In the genomic region with DNA sequence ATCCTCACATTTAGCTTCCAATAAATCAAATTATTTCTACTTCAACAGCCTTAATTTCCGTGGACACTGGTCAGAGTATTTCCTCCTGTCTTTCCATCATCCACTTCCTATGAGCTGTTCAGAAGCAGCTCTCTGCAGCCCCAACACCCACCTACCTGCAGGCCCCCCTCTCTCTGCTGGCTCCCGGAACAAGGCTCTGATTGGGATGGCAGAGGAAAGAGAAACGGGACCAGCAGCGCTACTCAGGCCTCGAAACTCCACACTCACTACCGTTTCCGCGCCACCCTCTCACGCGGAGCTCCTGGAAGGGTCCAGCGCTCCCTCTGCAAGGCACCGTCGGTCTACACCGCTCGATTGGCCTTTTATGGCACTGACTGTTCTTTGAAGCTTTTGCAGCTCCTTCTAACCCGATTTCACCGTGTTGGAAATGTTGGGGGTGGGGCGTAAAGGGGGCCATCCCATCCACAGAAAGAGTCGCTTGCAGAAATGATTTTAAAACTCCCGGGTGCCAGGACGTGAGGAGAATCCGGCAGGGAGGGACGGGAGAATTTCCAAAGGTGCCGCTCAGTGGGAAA, we compare ENCODE assay signal across 8 cellular contexts. TPM values are rescaled to one million over a fixed set of nuclear protein-coding genes. Genes with fewer than 3 reads are reported as not detected.
A peak's percentile ranks its signal among the peaks of the same experiment; 100 is the strongest.
DNase-seq lines count a peak whose midpoint lies in the region; ATAC-seq, FAIRE-seq and TF ChIP-seq lines count a peak whose summit lies in the region.

No MANE protein-coding gene starts in this region.

- peak overlapping the region; percentile 86 for H3K56ac ChIP-seq in H1 (replicated peaks; ENCODE audit: insufficient read length, low read depth, low read length)

- peak overlapping the region; percentile 94 for H3K27ac ChIP-seq in C4-2B
- H3K27ac ChIP-seq in H1 (ENCODE audit: low read depth, low read length), result peak overlapping the region; percentile 90
- H3K27ac ChIP-seq in muscle layer of colon (ENCODE audit: low read depth, low read length), result peak overlapping the region; percentile 66

- peak overlapping the region; percentile 88; the same call in 1 of the 2 replicates for H2BK15ac ChIP-seq in H1 (ENCODE audit: low read length)

- H3K4me3 ChIP-seq in H1 (ENCODE audit: extremely low read depth in 1 of 4, insufficient read depth in 2 of 4, low read depth in 3 of 4, low read length in 4 of 4), result peak overlapping the region; percentile 77 to 96 (median 86)
- peak overlapping the region; percentile 36 to 90 for H3K4me3 ChIP-seq in muscle layer of colon (ENCODE audit: low read depth in 1 of 2, low read length in 2 of 2)

- peak overlapping the region; percentile 84; the same call in 1 of the 2 replicates for H4K8ac ChIP-seq in H1 (ENCODE audit: extremely low read depth, insufficient read depth, low read length)

- H2BK20ac ChIP-seq in H1 (ENCODE audit: low read length), result no peak overlapping the region

- no peak overlapping the region for H3K14ac ChIP-seq in H1 (ENCODE audit: insufficient read length)

- no peak overlapping the region for H3K4ac ChIP-seq in H1 (replicated peaks; ENCODE audit: insufficient read length, low read depth, low read length)

- peak overlapping the region; percentile 96 for H2BK5ac ChIP-seq in H1 (ENCODE audit: low read depth, low read length)

- peaks cover 18 to 27% of the 10 kb centered on the region in 2 experiments for H4K20me1 ChIP-seq in H1 (replicated peaks in 1 of 2; ENCODE audit: control insufficient read depth in 1 of 2, insufficient read depth in 2 of 2, low read length in 2 of 2)

- H2AFZ ChIP-seq in H1 (ENCODE audit: low read length), result no peak overlapping the region

- peak overlapping the region; percentile 98 for H3K18ac ChIP-seq in H1 (ENCODE audit: extremely low read depth, low read length)

- H3K9ac ChIP-seq in H1 (replicated peaks in 1 of 4; ENCODE audit: extremely low read depth in 1 of 4, low read depth in 3 of 4, low read length in 3 of 4) (peak overlapping the region in 3 of 4 experiments; percentile 65 to 95 (median 91); a peak in 6 of 7 replicates), muscle layer of colon (ENCODE audit: low read length) (peak overlapping the region; percentile 40)

- TF ChIP-seq EP300 in H1 (IDR thresholded peaks at IDR 0.05; ENCODE audit: borderline replicate concordance in 1 of 2, low read depth in 2 of 2, low read length in 2 of 2), result no peak

- 0 out of 8 replicates have a peak, but pooled peaks cover 0 to 4% (median 0%) of the 10 kb centered on the region in 4 experiments for H3K36me3 ChIP-seq in H1 (ENCODE audit: control insufficient read depth in 2 of 4, insufficient read depth in 4 of 4, low read length in 3 of 4)
- H3K36me3 ChIP-seq in muscle layer of colon (ENCODE audit: insufficient read depth, low read length), result no peaks in the 10 kb centered on the region

- no peak; a peak in 2 of 4 replicates for TF ChIP-seq RAD21 in H1 (IDR thresholded peaks at IDR 0.05 in 1 of 2, conservative IDR thresholded peaks at IDR 0.05 in 1 of 2; ENCODE audit: low read depth in 2 of 2, low read length in 2 of 2)

- H3K23me2 ChIP-seq in H1 (ENCODE audit: low read depth, low read length), result peaks cover 17% of the 10 kb centered on the region

- H2AK5ac ChIP-seq in H1 (ENCODE audit: low read depth, low read length), result peak overlapping the region; percentile 29; the same call in 1 of the 2 replicates

- H2BK12ac ChIP-seq in H1 (ENCODE audit: low read depth, low read length), result peak overlapping the region; percentile 64; the same call in 1 of the 2 replicates

- no peaks in the 10 kb centered on the region for H3K27me3 ChIP-seq in H1 (replicated peaks in 1 of 4; ENCODE audit: control insufficient read depth in 3 of 4, extremely low read depth in 1 of 4, insufficient read depth in 3 of 4, low read length in 3 of 4)
- no peaks in the 10 kb centered on the region for H3K27me3 ChIP-seq in muscle layer of colon (ENCODE audit: control insufficient read depth in 1 of 2, insufficient read depth in 2 of 2, low read length in 2 of 2)

- peak; percentile 25 for ATAC-seq in GM18909 (IDR thresholded peaks at IDR 0.05; ENCODE audit: poor library complexity, unreplicated experiment)
- peak; percentile 22 for ATAC-seq in HG03139 (IDR thresholded peaks at IDR 0.05; ENCODE audit: unreplicated experiment)

- no peak for TF ChIP-seq POLR2A in H1 (IDR thresholded peaks at IDR 0.05; ENCODE audit: control extremely low read depth in 1 of 2, low read depth in 2 of 2, low read length in 2 of 2)

- peak overlapping the region; percentile 96 to 97 for H3K4me2 ChIP-seq in H1 (ENCODE audit: insufficient read depth in 1 of 2, low read depth in 2 of 2, low read length in 2 of 2)

- CTCF ChIA-PET in H1 (lab: Charles Lee; ENCODE audit: partially characterized antibody), result interaction anchor here (0.6 to 2.9 kb wide), 11 partner anchors 10 to 529 kb away, joined by 3 to 12 read pairs (median 3); no protein-coding TSS in a partner anchor

- H4K5ac ChIP-seq in H1 (ENCODE audit: insufficient read length, low read depth, low read length), result peak overlapping the region; percentile 97

- no peak for TF ChIP-seq CTCF in C4-2B (conservative IDR thresholded peaks at IDR 0.05)
- TF ChIP-seq CTCF in H1 (IDR thresholded peaks at IDR 0.05; ENCODE audit: control extremely low read depth in 1 of 3, insufficient read depth in 1 of 3, low read depth in 1 of 3, low read length in 3 of 3), result no peak

- no peak for FAIRE-seq in H1 (lab: Jason Lieb, UNC)
- FAIRE-seq in frontal cortex (lab: Jason Lieb, UNC), result no peak

- DNase-seq in H1 (ENCODE audit: low read depth in 1 of 2, low spot score in 2 of 2) (peak in 1 of 2 experiments; percentile 71), OCI-M2 (lab: John Stamatoyannopoulos, UW; ENCODE audit: unreplicated experiment) (no peak), frontal cortex (ENCODE audit: low spot score in 2 of 2) (no peak)

- POLR2A ChIA-PET in H1 (lab: Charles Lee; ENCODE audit: partially characterized antibody), result interaction anchor here (0.8 to 2.8 kb wide), 17 partner anchors 9 to 387 kb away, joined by 3 to 32 read pairs (median 4); a partner anchor contains a TSS

- H4K91ac ChIP-seq in H1 (replicated peaks; ENCODE audit: insufficient read length, low read length), result peak overlapping the region; percentile 96

- H3K79me1 ChIP-seq in H1 (ENCODE audit: low read depth, low read length), result peaks cover 14% of the 10 kb centered on the region

- H3K79me2 ChIP-seq in H1 (ENCODE audit: control insufficient read depth in 1 of 2, insufficient read depth in 2 of 2, low read length in 2 of 2), result peaks cover 34 to 67% of the 10 kb centered on the region in 2 experiments

- H3K9me3 ChIP-seq in H1 (ENCODE audit: insufficient read depth in 2 of 2, low read depth in 1 of 2, low read length in 1 of 2) (peaks cover 0 to 3% of the 10 kb centered on the region in 2 experiments; a peak in 2 of 4 replicates), muscle layer of colon (ENCODE audit: low read length) (no peaks in the 10 kb centered on the region)

- no peak overlapping the region for H3K23ac ChIP-seq in H1 (ENCODE audit: insufficient read length)

- H2BK120ac ChIP-seq in H1 (replicated peaks; ENCODE audit: low read depth, low read length), result peak overlapping the region; percentile 80

- H3K4me1 ChIP-seq in H1 (replicated peaks in 1 of 4; ENCODE audit: control insufficient read depth in 3 of 4, insufficient read depth in 4 of 4, low read length in 3 of 4) (peaks cover 10 to 32% (median 16%) of the 10 kb centered on the region in 4 experiments), muscle layer of colon (ENCODE audit: insufficient read depth, low read length) (peaks cover 42% of the 10 kb centered on the region)

- 2% methylated on average over 24 of the region's 24 CpGs; no CpG with 5 or more reads in 1 of the 2 experiments for WGBS in H1 (ENCODE audit: extremely low coverage in 1 of 2, insufficient coverage in 1 of 2, insufficient read length in 1 of 2, insufficient replicate concordance in 2 of 2, low coverage in 1 of 2, low lambda C conversion rate in 2 of 2, missing lambda C conversion rate in 1 of 2), 2 experiments

TF ChIP-seq in PFSK-1, 5 proteins besides CTCF, POLR2A, EP300 and RAD21:
- TF ChIP-seq POLR2AphosphoS5 (IDR thresholded peaks at IDR 0.05; ENCODE audit: low read depth, low read length) (no peak), SIN3A (IDR thresholded peaks at IDR 0.05; ENCODE audit: borderline replicate concordance, insufficient read depth, low read length) (peak; percentile 72; the same call in 1 of the 2 replicates)

TF ChIP-seq in H1, 55 proteins besides CTCF, POLR2A, EP300 and RAD21 (continues in another document):
- TF ChIP-seq FOSL1 (IDR thresholded peaks at IDR 0.05; ENCODE audit: insufficient read depth, low read depth, low read length) (no peak), CBX5 (IDR thresholded peaks at IDR 0.05; ENCODE audit: low read depth, low read length) (no peak), SRF (IDR thresholded peaks at IDR 0.05; ENCODE audit: low read depth, low read length) (peak; percentile 44; the same call in 1 of the 2 replicates), HDAC2 (IDR thresholded peaks at IDR 0.05; ENCODE audit: borderline replicate concordance in 1 of 2, low read depth in 2 of 2, low read length in 2 of 2) (0 out of 4 replicates have a peak, but pooled peaks of 1 of the 2 experiments have one; percentile 24), CREB1 (IDR thresholded peaks at IDR 0.05) (no peak), ASH2L (IDR thresholded peaks at IDR 0.05; ENCODE audit: low read length) (peak; percentile 52)
- TF ChIP-seq, protein P1, sequence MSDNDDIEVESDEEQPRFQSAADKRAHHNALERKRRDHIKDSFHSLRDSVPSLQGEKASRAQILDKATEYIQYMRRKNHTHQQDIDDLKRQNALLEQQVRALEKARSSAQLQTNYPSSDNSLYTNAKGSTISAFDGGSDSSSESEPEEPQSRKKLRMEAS (IDR thresholded peaks at IDR 0.05), result peak; percentile 44; the same call in 1 of the 2 replicates
- TF ChIP-seq, protein P2, sequence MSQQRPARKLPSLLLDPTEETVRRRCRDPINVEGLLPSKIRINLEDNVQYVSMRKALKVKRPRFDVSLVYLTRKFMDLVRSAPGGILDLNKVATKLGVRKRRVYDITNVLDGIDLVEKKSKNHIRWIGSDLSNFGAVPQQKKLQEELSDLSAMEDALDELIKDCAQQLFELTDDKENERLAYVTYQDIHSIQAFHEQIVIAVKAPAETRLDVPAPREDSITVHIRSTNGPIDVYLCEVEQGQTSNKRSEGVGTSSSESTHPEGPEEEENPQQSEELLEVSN (IDR thresholded peaks at IDR 0.05), result peak; percentile 63; the same call in 1 of the 2 replicates

RNA-seq across cellular contexts. Expression of a gene that starts 0.4 kb away (rescaled TPM):
- 5.3 TPM for polyA plus RNA-seq in PFSK-1 (2012; ENCODE audit: insufficient read length, low read depth)
- total RNA-seq in H1 (2021; fragmentation: NEBNext Ultra II Directional; extraction: Animal tissue kit (Norgen Biotek cat#: 25700)), result 34.5 and 35.2 TPM in 2 replicates
- 15.4 and 15.9 TPM in 2 replicates for polyA plus RNA-seq in H1 (2011; rRNA removed)
- polyA plus RNA-seq in H1 (2011; cell fraction: cytosol; rRNA removed), result 18.1 TPM
- polyA plus RNA-seq in H1 (2011; cell fraction: nucleus; rRNA removed), result 18.9 TPM
- polyA plus RNA-seq in H1 (2012, experiment 1 of 2), result 19.1 to 29.2 TPM (median 24.7 TPM) in 4 replicates
- polyA plus RNA-seq in H1 (2012, experiment 2 of 2), result 7.6 TPM
- 25.2 TPM for polyA plus RNA-seq in H1 (2013, experiment 1 of 2)
- 29.7 TPM for polyA plus RNA-seq in H1 (2013, experiment 2 of 2)
- 69.0 and 96.8 TPM in 2 replicates for polyA minus RNA-seq in H1 (2011; rRNA and poly(A)+ RNA removed)
- polyA minus RNA-seq in H1 (2011; cell fraction: cytosol; rRNA and poly(A)+ RNA removed), result 35.2 TPM
- polyA minus RNA-seq in H1 (2011; cell fraction: nucleus; rRNA and poly(A)+ RNA removed), result 62.2 TPM
- total RNA-seq in frontal cortex, result 192 TPM
